6 cellular contexts compared by ENCODE assay signal in genomic region chr19:31937983-31938382, GRCh38.
"Had no signal": no experiment of that assay in that cellular context is flagged by ENCODE, and none has a peak within 500 bp of the region (broad histone marks: within the 10 kb centered on the region; RNA-seq: fewer than 3 reads in every experiment).

No MANE protein-coding gene starts in this region.

- H3K4me1 Mint-ChIP-seq: IgD-negative memory B cell had no signal

- H3K4me3 ChIP-seq: GM23248 had no signal

- H2AFZ ChIP-seq: GM23248 had no signal

- H3K4me3 Mint-ChIP-seq: H9, IgD-negative memory B cell had no signal

- H3K27ac ChIP-seq: GM23248, HL-60 had no signal

- DNase-seq: GM23248, H9, HCEC 1CT had no signal

- H3K27me3 Mint-ChIP-seq: IgD-negative memory B cell had no signal

- ATAC-seq: HepG2 had no signal

- H3K27ac Mint-ChIP-seq: H9, IgD-negative memory B cell had no signal
